ENCODE assay signal across 9 cellular contexts in the genomic region with DNA sequence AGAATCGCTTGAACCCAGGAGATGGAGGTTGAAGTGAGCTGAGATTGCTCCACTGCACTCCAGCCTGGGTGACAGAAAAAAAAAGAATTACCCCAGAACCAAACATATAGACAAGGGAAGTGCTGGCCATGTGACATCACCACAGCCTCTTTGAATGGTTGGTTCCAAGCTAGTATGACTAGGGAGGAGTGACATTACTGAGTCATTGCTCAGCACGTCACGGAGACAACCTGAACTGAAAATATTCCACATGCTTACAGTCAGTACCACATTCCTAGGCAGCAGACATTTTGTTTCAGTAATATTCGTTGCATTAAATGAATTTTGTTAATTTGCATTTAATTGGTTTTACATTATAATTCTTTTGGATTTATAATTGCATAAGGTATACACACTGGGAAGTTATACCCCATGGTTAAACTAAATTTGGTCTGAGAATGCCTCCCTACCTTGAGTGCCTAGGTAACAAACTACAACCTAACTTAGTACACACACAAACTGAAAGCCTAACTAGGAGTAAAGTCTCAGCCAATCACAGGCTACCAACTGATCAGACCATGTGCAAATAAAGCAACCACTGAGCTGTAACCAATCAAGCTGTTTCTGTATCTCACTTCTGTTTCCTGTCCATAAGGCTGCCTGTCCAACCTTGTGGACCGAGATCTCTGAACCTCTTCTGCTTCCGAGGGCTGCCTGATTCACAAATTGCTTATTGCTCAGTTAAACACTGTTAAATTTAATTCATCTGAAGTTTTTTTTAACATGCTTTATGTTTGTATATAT.
DNase-seq lines count a peak whose midpoint lies in the region; ATAC-seq, FAIRE-seq and TF ChIP-seq lines count a peak whose summit lies in the region.
"Had no signal": no experiment of that assay in that cellular context is flagged by ENCODE, and none has a peak within 500 bp of the region (broad histone marks: within the 10 kb centered on the region; RNA-seq: fewer than 3 reads in every experiment).

No MANE protein-coding gene starts in this region.

- H3K4me3 ChIP-seq in mammary epithelial cell (replicated peaks in 1 of 3; ENCODE audit: insufficient read depth in 1 of 3, low read depth in 2 of 3, low read length in 3 of 3) (no peak overlapping the region), thoracic aorta (no peak overlapping the region), foreskin fibroblast (ENCODE audit: low read depth in 1 of 2, low read length in 2 of 2) (no peak overlapping the region), kidney (ENCODE audit: low read length in 2 of 2) (no peak overlapping the region)

- dilution Hi-C loops in mammary epithelial cell (cut with HindIII; ENCODE audit: low sequenced_read_pairs), result no loop called here

- ATAC-seq in HG02981 (IDR thresholded peaks at IDR 0.05; ENCODE audit: unreplicated experiment) (peak; percentile 90), thoracic aorta (ENCODE audit: insufficient number of reproducible peaks, low FRiP score, low read depth) (no peak)

- POLR2A ChIA-PET in MCF 10A (lab: Yijun Ruan, JAX), result interaction anchor here (0.8 to 3.3 kb wide), 2 partner anchors 8 to 20 kb away, joined by 3 to 9 read pairs; no protein-coding TSS in a partner anchor

- H3K4me3 Mint-ChIP-seq in MCF 10A (ENCODE audit: unreplicated experiment), result no peak overlapping the region
- H3K4me3 Mint-ChIP-seq in activated T-cell treated with anti-CD3 and anti-CD28 coated beads, Interleukin-2, amount 50 U/mL, for 24 hours, result no peak overlapping the region

- in situ Hi-C loops in mammary epithelial cell (cut with MboI; ENCODE audit: low sequenced_read_pairs in 2 of 2) (no loop called here), SK-MEL-5 (cut with HindIII; ENCODE audit: low pct_unique_long_range_greater_than_20kb, low sequenced_read_pairs) (no loop called here)

- H3K27me3 ChIP-seq in mammary epithelial cell (ENCODE audit: insufficient read depth, low read length) (no peaks in the 10 kb centered on the region), thoracic aorta (replicated peaks; ENCODE audit: insufficient read depth) (no peaks in the 10 kb centered on the region)

- no peaks in the 10 kb centered on the region for H3K9me3 ChIP-seq in mammary epithelial cell (replicated peaks; ENCODE audit: insufficient read depth, low read length)
- H3K9me3 ChIP-seq in thoracic aorta, result no peaks in the 10 kb centered on the region
- H3K9me3 ChIP-seq in kidney (ENCODE audit: control insufficient read depth in 1 of 2, low read length in 2 of 2), result no peaks in the 10 kb centered on the region

- H3K4me2 ChIP-seq in mammary epithelial cell (ENCODE audit: insufficient read depth, low read depth, low read length), result no peak overlapping the region

- H3K79me2 ChIP-seq in mammary epithelial cell (ENCODE audit: insufficient read depth, low read length), result no peaks in the 10 kb centered on the region

- H3K9ac ChIP-seq in mammary epithelial cell (ENCODE audit: insufficient read depth, low read length) (no peak overlapping the region), kidney (ENCODE audit: low read length in 2 of 2) (no peak overlapping the region)

- H2AFZ ChIP-seq in mammary epithelial cell (ENCODE audit: low read depth, low read length), result no peak overlapping the region

- H4K20me1 ChIP-seq in mammary epithelial cell (ENCODE audit: insufficient read depth, low read length), result no peaks in the 10 kb centered on the region

- no TSS peak for BruUV-seq in MCF 10A (replicated peaks; lab: Mats Ljungman, UMichigan)
- no TSS peak for BruUV-seq in mammary epithelial cell (replicated peaks; lab: Mats Ljungman, UMichigan)

- H3K27me3 Mint-ChIP-seq in MCF 10A (ENCODE audit: insufficient read depth, unreplicated experiment), result no peaks in the 10 kb centered on the region
- no peaks in the 10 kb centered on the region for H3K27me3 Mint-ChIP-seq in activated T-cell treated with anti-CD3 and anti-CD28 coated beads, Interleukin-2, amount 50 U/mL, for 24 hours

- no peak for FAIRE-seq in kidney (lab: Jason Lieb, UNC)
- FAIRE-seq: TTC549 had no signal

- H3K4me1 ChIP-seq in mammary epithelial cell (ENCODE audit: insufficient read depth, low read length) (peaks cover 25% of the 10 kb centered on the region), thoracic aorta (ENCODE audit: control insufficient read depth in 1 of 2, low read depth in 2 of 2) (peaks cover 27 to 54% of the 10 kb centered on the region in 2 donors), kidney (ENCODE audit: control insufficient read depth in 1 of 2, insufficient read depth in 1 of 2, low read depth in 1 of 2, low read length in 2 of 2) (no peaks in the 10 kb centered on the region)

- 90% methylated on average over 4 of the region's 6 CpGs for WGBS in mammary epithelial cell (ENCODE audit: low coverage, missing lambda C conversion rate)

- CTCF ChIA-PET in MCF 10A (lab: Yijun Ruan, JAX) (interaction anchor here (0.6 to 0.8 kb wide), 5 partner anchors 20 to 1782 kb away, joined by 3 to 5 read pairs (median 3); no protein-coding TSS in a partner anchor), mammary epithelial cell (lab: Charles Lee; ENCODE audit: low non-redundant PET) (no interaction called here)

- DNase-seq in MCF 10A (ENCODE audit: unreplicated experiment) (peak; percentile 26), mammary epithelial cell (no peak), SK-MEL-5 (ENCODE audit: low read depth, low spot score) (peak; percentile 36), thoracic aorta (ENCODE audit: low spot score) (no peak), foreskin fibroblast (no peak), kidney (no peak)
- DNase-seq in activated T-cell treated with anti-CD3 and anti-CD28 coated beads, Interleukin-2, amount 50 U/mL, for 24 hours, result no peak

- no peaks in the 10 kb centered on the region for H3K9me3 Mint-ChIP-seq in MCF 10A (ENCODE audit: unreplicated experiment)
- peaks cover 2% of the 10 kb centered on the region for H3K9me3 Mint-ChIP-seq in activated T-cell treated with anti-CD3 and anti-CD28 coated beads, Interleukin-2, amount 50 U/mL, for 24 hours

- peak overlapping the region; percentile 20 for H3K27ac Mint-ChIP-seq in MCF 10A (ENCODE audit: low read depth, unreplicated experiment)
- H3K27ac Mint-ChIP-seq in activated T-cell treated with anti-CD3 and anti-CD28 coated beads, Interleukin-2, amount 50 U/mL, for 24 hours, result no peak overlapping the region

- intact Hi-C loops in MCF 10A (cut with micrococcal nuclease), result no loop called here
- intact Hi-C loops in mammary epithelial cell (cut with micrococcal nuclease), result no loop called here
- intact Hi-C loops in kidney (cut with DNase I), result no loop called here

- no peaks in the 10 kb centered on the region for H3K36me3 Mint-ChIP-seq in MCF 10A (ENCODE audit: insufficient read depth, unreplicated experiment)
- no peaks in the 10 kb centered on the region for H3K36me3 Mint-ChIP-seq in activated T-cell treated with anti-CD3 and anti-CD28 coated beads, Interleukin-2, amount 50 U/mL, for 24 hours (ENCODE audit: low read depth)

- peaks cover 16% of the 10 kb centered on the region for H3K4me1 Mint-ChIP-seq in MCF 10A (ENCODE audit: insufficient read depth, unreplicated experiment)
- H3K4me1 Mint-ChIP-seq in activated T-cell treated with anti-CD3 and anti-CD28 coated beads, Interleukin-2, amount 50 U/mL, for 24 hours (ENCODE audit: low read depth), result peaks cover 21% of the 10 kb centered on the region

- H3K27ac ChIP-seq in mammary epithelial cell (ENCODE audit: insufficient read depth, low read depth, low read length) (no peak overlapping the region), thoracic aorta (peak overlapping the region; percentile 30 to 69), kidney (ENCODE audit: low read depth in 2 of 2, low read length in 2 of 2) (no peak overlapping the region)

- TF ChIP-seq CTCF in MCF 10A (IDR thresholded peaks at IDR 0.05; ENCODE audit: unreplicated experiment) (no peak), mammary epithelial cell (conservative IDR thresholded peaks at IDR 0.05 in 1 of 2, IDR thresholded peaks at IDR 0.05 in 1 of 2; ENCODE audit: extremely low read depth in 1 of 2, insufficient read depth in 1 of 2, low read depth in 1 of 2, low read length in 2 of 2) (no peak), thoracic aorta (IDR thresholded peaks at IDR 0.05) (no peak), foreskin fibroblast (IDR thresholded peaks at IDR 0.05; ENCODE audit: low read depth, low read length) (no peak), kidney (IDR thresholded peaks at IDR 0.05; ENCODE audit: borderline replicate concordance, extremely low read depth, insufficient read depth) (no peak)

- H3K36me3 ChIP-seq in mammary epithelial cell (ENCODE audit: insufficient read depth, low read length) (no peaks in the 10 kb centered on the region), thoracic aorta (no peaks in the 10 kb centered on the region), kidney (ENCODE audit: control insufficient read depth in 1 of 2, insufficient read depth in 2 of 2, low read length in 2 of 2) (no peaks in the 10 kb centered on the region)

Comparison
In these comparisons a context has a peak if more than half of its experiments do, and no peak if none do; other contexts are left out.
1. DNase-seq: peak in MCF 10A (single experiment) and SK-MEL-5 (single experiment); none in mammary epithelial cell (single experiment), thoracic aorta (single experiment), foreskin fibroblast (0 of 2), activated T-cell treated with anti-CD3 and anti-CD28 coated beads, Interleukin-2, amount 50 U/mL, for 24 hours (single experiment) and kidney (single experiment).
2. H3K27ac ChIP-seq: peak in thoracic aorta (2 of 2); none in mammary epithelial cell (single experiment) and kidney (0 of 2).